Comparison of ENCODE assay signal across 8 cellular contexts in the genomic region with DNA sequence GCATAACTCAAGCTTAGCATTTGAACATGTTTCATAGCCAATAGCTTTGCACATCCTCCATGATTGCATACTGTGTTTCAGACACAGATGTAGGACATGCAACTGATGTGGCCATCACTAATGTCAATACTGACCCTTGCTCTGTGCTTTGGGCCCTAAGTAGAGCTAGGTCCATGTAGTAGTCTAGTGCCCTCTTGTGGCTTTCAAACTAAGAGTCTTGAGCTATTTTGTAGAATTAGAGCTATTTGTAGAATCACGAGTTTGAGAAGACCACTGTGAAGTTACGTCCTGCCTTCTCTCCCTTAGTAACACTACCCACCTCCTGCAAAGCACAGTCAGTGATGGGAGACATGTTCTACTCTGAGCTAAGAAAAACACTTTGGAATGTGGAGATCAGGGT.
DNase-seq lines count a peak whose midpoint lies in the region; ATAC-seq and TF ChIP-seq lines count a peak whose summit lies in the region.

No MANE protein-coding gene starts in this region.

- H4K20me1 ChIP-seq in IMR-90 (ENCODE audit: insufficient read depth, low read length) = no peaks in the 10 kb centered on the region

- H3K27me3 ChIP-seq in IMR-90 (ENCODE audit: control insufficient read depth, insufficient read depth, low read length) = no peaks in the 10 kb centered on the region

- CTCF ChIA-PET in IMR-90 (lab: Yijun Ruan, JAX) = interaction anchor here (0.6 to 1.8 kb wide), 25 partner anchors 9 to 1830 kb away, joined by 3 to 12 read pairs (median 3); partner anchors contain the start of gene IGFBP5

- H3K4me3 Mint-ChIP-seq in natural killer cell = no peak overlapping the region

- POLR2A ChIA-PET in IMR-90 (lab: Charles Lee; ENCODE audit: unreplicated experiment) = interaction anchor here (0.6 to 1.1 kb wide), 5 partner anchors 153 to 475 kb away, joined by 3 to 13 read pairs (median 4); partner anchors contain the start of gene IGFBP5

- H4K5ac ChIP-seq in IMR-90 (ENCODE audit: low read depth, low read length) = peak overlapping the region; percentile 100

- no CpG with 5 or more reads among the region's 2 CpGs for WGBS in IMR-90 (ENCODE audit: extremely low coverage in 2 of 2, insufficient read length in 1 of 2), 2 experiments

- H3K4me1 Mint-ChIP-seq in natural killer cell = peaks cover 18 to 19% of the 10 kb centered on the region in 2 donors

- peak overlapping the region; percentile 61; the same call in 1 of the 2 replicates for H3K9ac ChIP-seq in IMR-90 (ENCODE audit: low read depth, low read length)

- no peak overlapping the region for H3K4me2 ChIP-seq in IMR-90 (ENCODE audit: low read depth, low read length)

- H3K36me3 Mint-ChIP-seq in natural killer cell = no peaks in the 10 kb centered on the region

- peak overlapping the region; percentile 99 for H2AK5ac ChIP-seq in IMR-90 (ENCODE audit: low read depth, low read length)

- H3K27ac ChIP-seq in IMR-90 (ENCODE audit: insufficient read depth, low read length) = peak overlapping the region; percentile 65

- no peaks in the 10 kb centered on the region for H3K9me3 Mint-ChIP-seq in natural killer cell

- H2BK120ac ChIP-seq in IMR-90 (ENCODE audit: low read depth, low read length) = peak overlapping the region; percentile 97

- BruUV-seq in IMR-90 (replicated peaks; lab: Mats Ljungman, UMichigan) = no TSS peak

- H3K18ac ChIP-seq in IMR-90 (ENCODE audit: low read depth, low read length) = peak overlapping the region; percentile 99

- peak overlapping the region; percentile 46 for H2AFZ ChIP-seq in IMR-90 (replicated peaks; ENCODE audit: low read length, poor library complexity)

- H2BK15ac ChIP-seq in IMR-90 (ENCODE audit: low read depth, low read length) = peak overlapping the region; percentile 80; the same call in 2 of the 3 replicates

- dilution Hi-C loops in IMR-90 (cut with HindIII; ENCODE audit: low sequenced_read_pairs, unreplicated experiment) = loop anchor here (25.0 kb wide), 1 partner anchor 479 kb away; the partner anchor contains the start of gene IGFBP5

- H3K14ac ChIP-seq in IMR-90 (replicated peaks; ENCODE audit: low read depth, low read length) = peak overlapping the region; percentile 79

- peak overlapping the region; percentile 92 for H4K91ac ChIP-seq in IMR-90 (ENCODE audit: insufficient read depth, low read depth, low read length)

- TF ChIP-seq POLR2A in IMR-90 (IDR thresholded peaks at IDR 0.05; ENCODE audit: low read depth, low read length) = no peak

- in situ Hi-C loops in IMR-90 (cut with MboI; ENCODE audit: low sequenced_read_pairs) = loop anchor here (10.0 to 25.0 kb wide), 3 partner anchors 349 to 546 kb away; partner anchors contain the start of gene IGFBP5

- H2BK20ac ChIP-seq in IMR-90 (ENCODE audit: low read depth, low read length) = peak overlapping the region; percentile 98

- TF ChIP-seq CTCF in IMR-90 (conservative IDR thresholded peaks at IDR 0.05; ENCODE audit: low read depth, low read length) (peak; percentile 66), fibroblast of villous mesenchyme (IDR thresholded peaks at IDR 0.05; ENCODE audit: insufficient read depth, low read depth, low read length) (peak; percentile 71), retinal pigment epithelial cell (conservative IDR thresholded peaks at IDR 0.05; ENCODE audit: low read depth, low read length) (peak; percentile 64), natural killer cell (IDR thresholded peaks at IDR 0.05) (no peak)

- no peak overlapping the region; the same call in 1 of the 2 replicates for H3K56ac ChIP-seq in IMR-90 (ENCODE audit: extremely low read depth, insufficient read depth, low read length)

- H2BK5ac ChIP-seq in IMR-90 (ENCODE audit: low read depth, low read length, poor library complexity, severe bottlenecking) = peak overlapping the region; percentile 97

- H3K9me3 ChIP-seq in IMR-90 (ENCODE audit: control insufficient read depth, insufficient read depth, low read length) = no peaks in the 10 kb centered on the region

- H3K27me3 Mint-ChIP-seq in natural killer cell (ENCODE audit: low read depth in 2 of 2) = peaks cover 12 to 29% of the 10 kb centered on the region in 2 donors

- H3K23ac ChIP-seq in IMR-90 (ENCODE audit: low read depth, low read length) = 0 out of 2 replicates have a peak overlapping the region, but pooled peaks have one; percentile 34

- no peaks in the 10 kb centered on the region for H3K36me3 ChIP-seq in IMR-90 (ENCODE audit: control insufficient read depth, insufficient read depth, low read length)

- peak; percentile 85 for TF ChIP-seq RAD21 in IMR-90 (IDR thresholded peaks at IDR 0.05; ENCODE audit: low read length)

- no peaks in the 10 kb centered on the region for H3K9me1 ChIP-seq in IMR-90 (ENCODE audit: insufficient read depth, low read length)

- H3K79me1 ChIP-seq in IMR-90 (ENCODE audit: low read depth in 1 of 2, low read length in 2 of 2) = no peaks in the 10 kb centered on the region

- H3K4me1 ChIP-seq in IMR-90 (ENCODE audit: control insufficient read depth, insufficient read depth, low read length) = peaks cover 19% of the 10 kb centered on the region

- peak overlapping the region; percentile 39 to 90 for H4K8ac ChIP-seq in IMR-90 (ENCODE audit: low read depth in 2 of 2, low read length in 2 of 2)

- no peak overlapping the region for H3K4me3 ChIP-seq in IMR-90 (ENCODE audit: insufficient read depth, low read depth, low read length)
- H3K4me3 ChIP-seq in fibroblast of villous mesenchyme (ENCODE audit: low read depth, low read length) = no peak overlapping the region
- no peak overlapping the region for H3K4me3 ChIP-seq in retinal pigment epithelial cell (ENCODE audit: low read length)

- intact Hi-C loops in IMR-90 (cut with micrococcal nuclease) (loop anchor here (1.0 to 10.0 kb wide), 7 partner anchors 56 to 547 kb away; partner anchors contain the start of gene IGFBP5), left colon (cut with DNase I, micrococcal nuclease) (loop anchor here in 1 of 2 donors (10.0 kb wide), 1 partner anchor 471 kb away; the partner anchor contains the start of gene IGFBP5), natural killer cell (cut with micrococcal nuclease) (loop anchor here (1.0 kb wide), 1 partner anchor 468 kb away; no protein-coding TSS in a partner anchor)

- DNase-seq in DMS114 treated with DMSO at 0.1 percent for 48 hours (lab: John Stamatoyannopoulos, UW; ENCODE audit: unreplicated experiment) (peak; percentile 17), IMR-90 (peak; percentile 73), RPMI7951 (ENCODE audit: low read depth) (peak; percentile 69), fibroblast of villous mesenchyme (ENCODE audit: low read depth) (peak; percentile 74), retinal pigment epithelial cell (ENCODE audit: low read depth) (peak; percentile 17), left colon (no peak), natural killer cell (no peak)

- no peak overlapping the region for H2AK9ac ChIP-seq in IMR-90 (replicated peaks; ENCODE audit: low read depth, low read length, poor library complexity)

- H3K4ac ChIP-seq in IMR-90 (ENCODE audit: low read depth, low read length) = peak overlapping the region; percentile 92

- ATAC-seq in IMR-90 (ENCODE audit: low read depth) (peak; percentile 49), left colon (no peak), HG03571 (IDR thresholded peaks at IDR 0.05; ENCODE audit: unreplicated experiment) (no peak), natural killer cell (no peak)

- no peak overlapping the region for H3K27ac Mint-ChIP-seq in natural killer cell

TF ChIP-seq in IMR-90, 13 proteins besides CTCF, POLR2A, EP300 and RAD21:
- peak; percentile 85 for TF ChIP-seq SMC3 (IDR thresholded peaks at IDR 0.05; ENCODE audit: low read depth, low read length)
- no peak for TF ChIP-seq MXI1 (IDR thresholded peaks at IDR 0.05; ENCODE audit: borderline replicate concordance, low read depth, low read length)

Comparison
In these comparisons a context has a peak if more than half of its experiments do, and no peak if none do; other contexts are left out.
1. DNase-seq: peak in DMS114 treated with DMSO at 0.1 percent for 48 hours (single experiment), IMR-90 (single experiment), RPMI7951 (single experiment), fibroblast of villous mesenchyme (single experiment) and retinal pigment epithelial cell (single experiment); none in left colon (0 of 2) and natural killer cell (single experiment).